1 cellular context compared by ENCODE assay signal in the genomic region with DNA sequence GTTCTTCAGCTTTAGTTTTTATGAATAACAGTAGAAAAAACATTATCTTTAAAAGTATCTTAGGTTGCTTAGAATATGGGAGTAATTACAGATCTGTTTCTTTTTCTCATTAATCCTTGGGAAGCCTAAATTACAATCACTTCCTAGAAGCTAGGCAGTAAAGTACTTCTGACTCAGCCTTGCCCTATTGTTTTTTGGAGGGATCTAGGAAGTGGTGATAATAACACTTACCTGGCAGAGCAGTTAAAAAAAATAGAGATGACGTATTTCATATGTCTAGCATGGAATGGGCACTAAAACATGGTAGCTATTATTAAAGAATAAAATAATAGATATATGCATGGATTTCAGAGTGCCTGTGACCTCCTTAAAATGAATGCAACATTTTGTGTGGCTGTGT.
TF ChIP-seq lines count a peak whose summit lies in the region.

No MANE protein-coding gene starts in this region.

TF ChIP-seq in SK-N-SH treated with all-trans-retinoic acid at 6 μM for 48 hours, 23 proteins besides CTCF, POLR2A, EP300 and RAD21 (continued from another document):
- no peak for TF ChIP-seq CSRNP3 (CRISPR knock-in tag; IDR thresholded peaks at IDR 0.05)
- TF ChIP-seq, protein P1, sequence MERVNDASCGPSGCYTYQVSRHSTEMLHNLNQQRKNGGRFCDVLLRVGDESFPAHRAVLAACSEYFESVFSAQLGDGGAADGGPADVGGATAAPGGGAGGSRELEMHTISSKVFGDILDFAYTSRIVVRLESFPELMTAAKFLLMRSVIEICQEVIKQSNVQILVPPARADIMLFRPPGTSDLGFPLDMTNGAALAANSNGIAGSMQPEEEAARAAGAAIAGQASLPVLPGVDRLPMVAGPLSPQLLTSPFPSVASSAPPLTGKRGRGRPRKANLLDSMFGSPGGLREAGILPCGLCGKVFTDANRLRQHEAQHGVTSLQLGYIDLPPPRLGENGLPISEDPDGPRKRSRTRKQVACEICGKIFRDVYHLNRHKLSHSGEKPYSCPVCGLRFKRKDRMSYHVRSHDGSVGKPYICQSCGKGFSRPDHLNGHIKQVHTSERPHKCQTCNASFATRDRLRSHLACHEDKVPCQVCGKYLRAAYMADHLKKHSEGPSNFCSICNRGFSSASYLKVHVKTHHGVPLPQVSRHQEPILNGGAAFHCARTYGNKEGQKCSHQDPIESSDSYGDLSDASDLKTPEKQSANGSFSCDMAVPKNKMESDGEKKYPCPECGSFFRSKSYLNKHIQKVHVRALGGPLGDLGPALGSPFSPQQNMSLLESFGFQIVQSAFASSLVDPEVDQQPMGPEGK (CRISPR knock-in tag; IDR thresholded peaks at IDR 0.05; ENCODE audit: borderline replicate concordance) = no peak
- TF ChIP-seq ZNF70 (CRISPR knock-in tag; IDR thresholded peaks at IDR 0.05) = no peak
- TF ChIP-seq CSDC2 (CRISPR knock-in tag; IDR thresholded peaks at IDR 0.05) = no peak
TF ChIP-seq in SK-N-SH treated with all-trans-retinoic acid at 6 μM for 48 hours: peak in this region for 0.
